11 cellular contexts compared by ENCODE assay signal in genomic region chr5:150503977-150504620, GRCh38. TPM values are rescaled to one million over a fixed set of nuclear protein-coding genes. Genes with fewer than 3 reads are reported as not detected.
DNase-seq lines count a peak whose midpoint lies in the region; ATAC-seq and TF ChIP-seq lines count a peak whose summit lies in the region.
"Had no signal": no experiment of that assay in that cellular context is flagged by ENCODE, and none has a peak within 500 bp of the region (broad histone marks: within the 10 kb centered on the region; RNA-seq: fewer than 3 reads in every experiment).

No MANE protein-coding gene starts in this region.

- H3K79me1 ChIP-seq in IMR-90 (ENCODE audit: low read depth in 1 of 2, low read length in 2 of 2): peaks cover 28 to 100% of the 10 kb centered on the region in 2 experiments

- H4K20me1 ChIP-seq in IMR-90 (ENCODE audit: insufficient read depth, low read length): peaks cover 100% of the 10 kb centered on the region

- no peak overlapping the region for H4K5ac ChIP-seq in IMR-90 (ENCODE audit: low read depth, low read length)

- H3K9me3 ChIP-seq in IMR-90 (ENCODE audit: control insufficient read depth, insufficient read depth, low read length) (no peaks in the 10 kb centered on the region), right cardiac atrium (ENCODE audit: control insufficient read depth, low read length) (no peaks in the 10 kb centered on the region), skeletal muscle satellite cell (replicated peaks; ENCODE audit: low read length) (no peaks in the 10 kb centered on the region)

- POLR2A ChIA-PET in IMR-90 (lab: Charles Lee; ENCODE audit: unreplicated experiment): no interaction called here
- POLR2A ChIA-PET in activated CD8-positive, alpha-beta T cell treated with anti-CD3 and anti-CD28 coated beads, Interleukin-2, amount 10 ng/mL, durations not matched to agents 7 days and 5 days (lab: Charles Lee): no interaction called here

- H3K27me3 ChIP-seq in IMR-90 (ENCODE audit: control insufficient read depth, insufficient read depth, low read length) (no peaks in the 10 kb centered on the region), right cardiac atrium (ENCODE audit: control insufficient read depth, insufficient read depth) (no peaks in the 10 kb centered on the region), skeletal muscle satellite cell (ENCODE audit: control insufficient read depth, insufficient read depth, low read length) (no peaks in the 10 kb centered on the region)

- H3K9me3 Mint-ChIP-seq in activated CD8-positive, alpha-beta T cell treated with anti-CD3 and anti-CD28 coated beads, Interleukin-2, amount 10 ng/mL, durations not matched to agents 7 days and 5 days (ENCODE audit: insufficient read depth): no peaks in the 10 kb centered on the region
- H3K9me3 Mint-ChIP-seq in natural killer cell: no peaks in the 10 kb centered on the region
- H3K9me3 Mint-ChIP-seq: activated naive CD8-positive, alpha-beta T cell treated with anti-CD3 and anti-CD28 coated beads, Interleukin-2, amount 10 ng/mL, durations not matched to agents 7 days and 5 days; T-cell had no signal

- TF ChIP-seq RAD21 in IMR-90 (IDR thresholded peaks at IDR 0.05; ENCODE audit: low read length): no peak

- no peak overlapping the region for H3K4ac ChIP-seq in IMR-90 (ENCODE audit: low read depth, low read length)

- H3K27me3 Mint-ChIP-seq in activated CD8-positive, alpha-beta T cell treated with anti-CD3 and anti-CD28 coated beads, Interleukin-2, amount 10 ng/mL, durations not matched to agents 7 days and 5 days (ENCODE audit: low read depth): no peaks in the 10 kb centered on the region
- no peaks in the 10 kb centered on the region for H3K27me3 Mint-ChIP-seq in natural killer cell (ENCODE audit: low read depth in 2 of 2)
- H3K27me3 Mint-ChIP-seq: T-cell had no signal

- H2BK5ac ChIP-seq in IMR-90 (ENCODE audit: low read depth, low read length, poor library complexity, severe bottlenecking): no peak overlapping the region

- H3K4me3 ChIP-seq in IMR-90 (ENCODE audit: insufficient read depth, low read depth, low read length): no peak overlapping the region
- H3K4me3 ChIP-seq in right cardiac atrium (ENCODE audit: low read length): no peak overlapping the region
- H3K4me3 ChIP-seq in skeletal muscle satellite cell (ENCODE audit: low read length): peak overlapping the region; percentile 31

- H2BK120ac ChIP-seq in IMR-90 (ENCODE audit: low read depth, low read length): no peak overlapping the region

- H3K27ac Mint-ChIP-seq in activated CD8-positive, alpha-beta T cell treated with anti-CD3 and anti-CD28 coated beads, Interleukin-2, amount 10 ng/mL, durations not matched to agents 7 days and 5 days: no peak overlapping the region
- no peak overlapping the region for H3K27ac Mint-ChIP-seq in natural killer cell
- H3K27ac Mint-ChIP-seq: activated naive CD8-positive, alpha-beta T cell treated with anti-CD3 and anti-CD28 coated beads, Interleukin-2, amount 10 ng/mL, durations not matched to agents 7 days and 5 days; T-cell had no signal

- no TSS peak for BruUV-seq in IMR-90 (replicated peaks; lab: Mats Ljungman, UMichigan)

- H3K4me3 Mint-ChIP-seq in activated CD8-positive, alpha-beta T cell treated with anti-CD3 and anti-CD28 coated beads, Interleukin-2, amount 10 ng/mL, durations not matched to agents 7 days and 5 days: no peak overlapping the region
- H3K4me3 Mint-ChIP-seq in natural killer cell: no peak overlapping the region
- H3K4me3 Mint-ChIP-seq: activated naive CD8-positive, alpha-beta T cell treated with anti-CD3 and anti-CD28 coated beads, Interleukin-2, amount 10 ng/mL, durations not matched to agents 7 days and 5 days; T-cell had no signal

- H2AK9ac ChIP-seq in IMR-90 (replicated peaks; ENCODE audit: low read depth, low read length, poor library complexity): no peak overlapping the region

- H3K56ac ChIP-seq in IMR-90 (ENCODE audit: extremely low read depth, insufficient read depth, low read length): no peak overlapping the region

- no peak overlapping the region for H3K18ac ChIP-seq in IMR-90 (ENCODE audit: low read depth, low read length)

- TF ChIP-seq CTCF in IMR-90 (conservative IDR thresholded peaks at IDR 0.05; ENCODE audit: low read depth, low read length) (no peak), natural killer cell (IDR thresholded peaks at IDR 0.05) (no peak)

- ATAC-seq in IMR-90 (ENCODE audit: low read depth) (0 out of 2 replicates have a peak, but pooled peaks have one; percentile 12), right cardiac atrium (peak; percentile 69), HG03457 (IDR thresholded peaks at IDR 0.05; ENCODE audit: unreplicated experiment) (no peak), natural killer cell (no peak)
- no peak for ATAC-seq in activated CD8-positive, alpha-beta T cell treated with anti-CD3 and anti-CD28 coated beads, Interleukin-2, amount 10 ng/mL, durations not matched to agents 7 days and 5 days
- ATAC-seq: T-cell had no signal

- peaks cover 67% of the 10 kb centered on the region for H3K4me1 ChIP-seq in IMR-90 (ENCODE audit: control insufficient read depth, insufficient read depth, low read length)
- H3K4me1 ChIP-seq in right cardiac atrium (ENCODE audit: control insufficient read depth, insufficient read depth, low read length): peaks cover 80% of the 10 kb centered on the region
- peaks cover 93% of the 10 kb centered on the region for H3K4me1 ChIP-seq in skeletal muscle satellite cell (ENCODE audit: control insufficient read depth, insufficient read depth, low read length)

- H3K27ac ChIP-seq in IMR-90 (ENCODE audit: insufficient read depth, low read length) (no peak overlapping the region), right cardiac atrium (ENCODE audit: low read length) (peak overlapping the region; percentile 96)
- H3K27ac ChIP-seq: KMS-11 had no signal

- peak overlapping the region; percentile 2; the same call in 1 of the 2 replicates for H2AK5ac ChIP-seq in IMR-90 (ENCODE audit: low read depth, low read length)

- H3K36me3 ChIP-seq in IMR-90 (ENCODE audit: control insufficient read depth, insufficient read depth, low read length): peaks cover 11% of the 10 kb centered on the region
- H3K36me3 ChIP-seq in skeletal muscle satellite cell (ENCODE audit: insufficient read depth, low read length): peaks cover 9% of the 10 kb centered on the region

- DNase-seq in IMR-90: no peak
- peak in 48 of 58 donors; percentile 40 to 91 (median 66) for DNase-seq in anterior cingulate cortex (lab: John Stamatoyannopoulos, UW)
- peak; percentile 67 to 86 (median 82) for DNase-seq in right cardiac atrium
- DNase-seq in activated CD8-positive, alpha-beta T cell treated with anti-CD3 and anti-CD28 coated beads, Interleukin-2, amount 10 ng/mL, durations not matched to agents 7 days and 5 days: no peak
- no peak for DNase-seq in DMS114 treated with DMSO at 0.1 percent for 48 hours (lab: John Stamatoyannopoulos, UW; ENCODE audit: unreplicated experiment)
- no peak for DNase-seq in natural killer cell
- DNase-seq: activated naive CD8-positive, alpha-beta T cell treated with anti-CD3 and anti-CD28 coated beads, Interleukin-2, amount 10 ng/mL, durations not matched to agents 7 days and 5 days; T-cell had no signal

- 51% methylated on average over 6 of the region's 9 CpGs; no CpG with 5 or more reads in 1 of the 2 experiments for WGBS in IMR-90 (ENCODE audit: extremely low coverage in 2 of 2, insufficient read length in 1 of 2), 2 experiments
- 16% methylated on average over 9 of the region's 9 CpGs for WGBS in right cardiac atrium

- H3K9ac ChIP-seq in IMR-90 (ENCODE audit: low read depth, low read length) (no peak overlapping the region), skeletal muscle satellite cell (ENCODE audit: low read depth, low read length) (peak overlapping the region; percentile 75)
- H3K9ac ChIP-seq: KMS-11 had no signal

- peak overlapping the region; percentile 19; the same call in 1 of the 2 replicates for H3K14ac ChIP-seq in IMR-90 (replicated peaks; ENCODE audit: low read depth, low read length)

- intact Hi-C loops in IMR-90 (cut with micrococcal nuclease): no loop called here
- intact Hi-C loops in right cardiac atrium (cut with DNase I): no loop called here
- intact Hi-C loops in natural killer cell (cut with micrococcal nuclease): no loop called here

- H3K9me1 ChIP-seq in IMR-90 (ENCODE audit: insufficient read depth, low read length): peaks cover 85% of the 10 kb centered on the region

- no peaks in the 10 kb centered on the region for H3K36me3 Mint-ChIP-seq in activated CD8-positive, alpha-beta T cell treated with anti-CD3 and anti-CD28 coated beads, Interleukin-2, amount 10 ng/mL, durations not matched to agents 7 days and 5 days (ENCODE audit: low read depth)
- no peaks in the 10 kb centered on the region for H3K36me3 Mint-ChIP-seq in natural killer cell
- H3K36me3 Mint-ChIP-seq: activated naive CD8-positive, alpha-beta T cell treated with anti-CD3 and anti-CD28 coated beads, Interleukin-2, amount 10 ng/mL, durations not matched to agents 7 days and 5 days; T-cell had no signal

- TF ChIP-seq POLR2A in IMR-90 (IDR thresholded peaks at IDR 0.05; ENCODE audit: low read depth, low read length): no peak

- no peak overlapping the region for H4K8ac ChIP-seq in IMR-90 (ENCODE audit: low read depth in 2 of 2, low read length in 2 of 2)

- peak overlapping the region; percentile 31; the same call in 1 of the 2 replicates for H3K23ac ChIP-seq in IMR-90 (ENCODE audit: low read depth, low read length)

- no peaks in the 10 kb centered on the region for H3K4me1 Mint-ChIP-seq in activated CD8-positive, alpha-beta T cell treated with anti-CD3 and anti-CD28 coated beads, Interleukin-2, amount 10 ng/mL, durations not matched to agents 7 days and 5 days (ENCODE audit: low read depth)
- H3K4me1 Mint-ChIP-seq in natural killer cell: no peaks in the 10 kb centered on the region
- H3K4me1 Mint-ChIP-seq: activated naive CD8-positive, alpha-beta T cell treated with anti-CD3 and anti-CD28 coated beads, Interleukin-2, amount 10 ng/mL, durations not matched to agents 7 days and 5 days; T-cell had no signal

- no peak overlapping the region for H2AFZ ChIP-seq in IMR-90 (replicated peaks; ENCODE audit: low read length, poor library complexity)

- no peak overlapping the region for H3K4me2 ChIP-seq in IMR-90 (ENCODE audit: low read depth, low read length)
- peak overlapping the region; percentile 32 for H3K4me2 ChIP-seq in skeletal muscle satellite cell (ENCODE audit: low read length)
- H3K4me2 ChIP-seq: KMS-11 had no signal

- no peak overlapping the region for H2BK15ac ChIP-seq in IMR-90 (ENCODE audit: low read depth, low read length)

- dilution Hi-C loops in IMR-90 (cut with HindIII; ENCODE audit: low sequenced_read_pairs, unreplicated experiment): no loop called here

- in situ Hi-C loops in IMR-90 (cut with MboI; ENCODE audit: low sequenced_read_pairs): no loop called here

- no peak overlapping the region; the same call in 1 of the 2 replicates for H4K91ac ChIP-seq in IMR-90 (ENCODE audit: insufficient read depth, low read depth, low read length)

- no peak overlapping the region for H2BK20ac ChIP-seq in IMR-90 (ENCODE audit: low read depth, low read length)

- CTCF ChIA-PET in IMR-90 (lab: Yijun Ruan, JAX): no interaction called here
- CTCF ChIA-PET in activated CD8-positive, alpha-beta T cell treated with anti-CD3 and anti-CD28 coated beads, Interleukin-2, amount 10 ng/mL, durations not matched to agents 7 days and 5 days (lab: Charles Lee): no interaction called here

RNA-seq across cellular contexts. Expression of gene NDST1, which starts 3.8 kb away (rescaled TPM):
- total RNA-seq in IMR-90 (2012; rRNA removed): 30.3 and 30.5 TPM in 2 replicates
- 80.4 and 101 TPM in 2 replicates for polyA plus RNA-seq in IMR-90 (2012; rRNA removed)
- polyA plus RNA-seq in IMR-90 (2012; cell fraction: cytosol; rRNA removed): 41.4 and 74.0 TPM in 2 replicates
- polyA plus RNA-seq in IMR-90 (2012; cell fraction: nucleus; rRNA removed; ENCODE audit: low replicate concordance): 81.4 and 121 TPM in 2 replicates
- total RNA-seq in right cardiac atrium: 10 to 100 TPM; 53.1 to 67.8 (median 58.7) TPM
- polyA plus RNA-seq in right cardiac atrium: 45.9 TPM
- 51.2 and 52.4 TPM in 2 replicates for total RNA-seq in skeletal muscle satellite cell (2012; rRNA removed)
- total RNA-seq in activated CD8-positive, alpha-beta T cell treated with anti-CD3 and anti-CD28 coated beads, Interleukin-2, amount 10 ng/mL, durations not matched to agents 7 days and 5 days: under 1 TPM; 0.63 TPM
- 10 to 100 TPM in 1 of 3 donors, 1 to 10 TPM in 2; 2.8 to 12.3 (median 4.3) TPM for total RNA-seq in natural killer cell

RNA-seq across cellular contexts. Expression of gene RPS14, which starts 54.6 kb away (rescaled TPM):
- total RNA-seq in IMR-90 (2012; rRNA removed) (7,310 and 7,583 TPM in 2 replicates), right cardiac atrium (1,000 to 10,000 TPM; 1,254 to 1,552 (median 1,386) TPM), natural killer cell (1,000 to 10,000 TPM; 1,744 to 2,278 (median 2,016) TPM)
- polyA plus RNA-seq in IMR-90 (2012; rRNA removed) (6,296 and 6,747 TPM in 2 replicates), right cardiac atrium (1,870 TPM)
- 5,609 and 17,745 TPM in 2 replicates for polyA plus RNA-seq in IMR-90 (2012; cell fraction: cytosol; rRNA removed)
- polyA plus RNA-seq in IMR-90 (2012; cell fraction: nucleus; rRNA removed; ENCODE audit: low replicate concordance): 873 and 3,349 TPM in 2 replicates
- total RNA-seq in skeletal muscle satellite cell (2012; rRNA removed): 3,190 and 4,225 TPM in 2 replicates
- total RNA-seq in activated CD8-positive, alpha-beta T cell treated with anti-CD3 and anti-CD28 coated beads, Interleukin-2, amount 10 ng/mL, durations not matched to agents 7 days and 5 days: 1,000 to 10,000 TPM; 2,046 to 2,123 TPM

Comparison
In these comparisons a context has a peak if more than half of its experiments do, and no peak if none do; other contexts are left out.
1. ATAC-seq: peak in IMR-90 (single experiment) and right cardiac atrium (2 of 2); none in activated CD8-positive, alpha-beta T cell treated with anti-CD3 and anti-CD28 coated beads, Interleukin-2, amount 10 ng/mL, durations not matched to agents 7 days and 5 days (single experiment), HG03457 (single experiment) and natural killer cell (0 of 3).
2. DNase-seq: peak in anterior cingulate cortex (48 of 58) and right cardiac atrium (3 of 3); none in IMR-90 (single experiment), activated CD8-positive, alpha-beta T cell treated with anti-CD3 and anti-CD28 coated beads, Interleukin-2, amount 10 ng/mL, durations not matched to agents 7 days and 5 days (single experiment), DMS114 treated with DMSO at 0.1 percent for 48 hours (single experiment) and natural killer cell (single experiment).